In genomic region chr12:94114166-94114565, GRCh38 we compare ENCODE assay signal across 1 cellular context.
TF ChIP-seq lines count a peak whose summit lies in the region.

No MANE protein-coding gene starts in this region.

TF ChIP-seq in K562, 482 proteins besides CTCF, POLR2A, EP300 and RAD21 (continued from another document):
- TF ChIP-seq CSDE1 (IDR thresholded peaks at IDR 0.05), result no peak
- no peak for TF ChIP-seq HMGXB4 (CRISPR knock-in tag; IDR thresholded peaks at IDR 0.05)
- TF ChIP-seq ZMIZ1 (IDR thresholded peaks at IDR 0.05; ENCODE audit: low read depth in 2 of 2, low read length in 2 of 2), result no peak
- TF ChIP-seq NKRF (IDR thresholded peaks at IDR 0.05; ENCODE audit: borderline replicate concordance), result no peak
- no peak for TF ChIP-seq POLR3A (IDR thresholded peaks at IDR 0.05; ENCODE audit: borderline replicate concordance, extremely low read depth, insufficient read depth, insufficient read length)
TF ChIP-seq in K562: peak in this region for 10.
